10 cellular contexts compared by ENCODE assay signal in genomic region chr1:47023268-47024137, GRCh38. TPM values are rescaled to one million over a fixed set of nuclear protein-coding genes. Genes with fewer than 3 reads are reported as not detected.
DNase-seq lines count a peak whose midpoint lies in the region; ATAC-seq and TF ChIP-seq lines count a peak whose summit lies in the region.
"Had no signal": no experiment of that assay in that cellular context is flagged by ENCODE, and none has a peak within 500 bp of the region (broad histone marks: within the 10 kb centered on the region; RNA-seq: fewer than 3 reads in every experiment).

TSS of gene CYP4X1 (plus strand) at chr1:47023669. CDS start at chr1:47023818, 149 bp downstream.

- H3K36me3 Mint-ChIP-seq in nephron progenitor cell (ENCODE audit: low read depth) = no peaks in the 10 kb centered on the region
- H3K36me3 Mint-ChIP-seq in immature natural killer cell = no peaks in the 10 kb centered on the region

- DNase-seq in A172 (ENCODE audit: low spot score) (peak; percentile 11), NCI-H345 treated with DMSO at 0.1 percent for 48 hours (lab: John Stamatoyannopoulos, UW; ENCODE audit: unreplicated experiment) (peak; percentile 44), nephron progenitor cell (peak; percentile 56), NCI-H774 (lab: John Stamatoyannopoulos, UW) (no peak), immature natural killer cell (no peak)
- DNase-seq: foreskin melanocyte, KBM-7 had no signal

- no peak for TF ChIP-seq CTCF in nephron progenitor cell (IDR thresholded peaks at IDR 0.05)

- peak; percentile 65 for ATAC-seq in esophagus mucosa
- ATAC-seq in GM18498 (IDR thresholded peaks at IDR 0.05; ENCODE audit: unreplicated experiment) = no peak
- no peak for ATAC-seq in GM18909 (IDR thresholded peaks at IDR 0.05; ENCODE audit: poor library complexity, unreplicated experiment)

- H3K27ac Mint-ChIP-seq in nephron progenitor cell = no peak within 1 kb of the TSS
- H3K27ac Mint-ChIP-seq in immature natural killer cell = no peak within 1 kb of the TSS

- H3K4me1 Mint-ChIP-seq in nephron progenitor cell (peaks cover 14% of the 10 kb centered on the region), immature natural killer cell (no peaks in the 10 kb centered on the region)

- H3K27me3 Mint-ChIP-seq in nephron progenitor cell (ENCODE audit: low read depth, poor library complexity) (peaks cover 54% of the 10 kb centered on the region), immature natural killer cell (ENCODE audit: low read depth in 3 of 3) (peaks cover 2 to 12% (median 9%) of the 10 kb centered on the region in 3 donors)

- H3K9me3 Mint-ChIP-seq in nephron progenitor cell = peaks cover 4% of the 10 kb centered on the region
- peaks cover 0 to 3% (median 0%) of the 10 kb centered on the region in 6 donors for H3K9me3 Mint-ChIP-seq in immature natural killer cell

- H3K4me3 Mint-ChIP-seq in nephron progenitor cell (peak within 1 kb of the TSS; percentile 76), immature natural killer cell (no peak within 1 kb of the TSS)

RNA-seq across cellular contexts. Expression of gene CYP4X1, which starts in this region (rescaled TPM):
- total RNA-seq in A172 (2014; rRNA removed; shearing (Covaris generic)) = 0.29 and 0.98 TPM in 2 replicates
- 25.1 TPM for total RNA-seq in esophagus mucosa
- polyA plus RNA-seq in immature natural killer cell = not detected

Comparison
In these comparisons a context has a peak if more than half of its experiments do, and no peak if none do; other contexts are left out.
1. RNA of gene CYP4X1 (total RNA-seq): 25.1 TPM in esophagus mucosa (single experiment); 0.29 to 0.98 TPM in A172; every median in the first group is over 10 times any median in the second.
2. Peak in DNase-seq in A172; RNA of the gene not detected or under 1 TPM.
3. DNase-seq: peak in NCI-H345 treated with DMSO at 0.1 percent for 48 hours (single experiment) and nephron progenitor cell (single experiment); none in NCI-H774 (single experiment) and immature natural killer cell (0 of 3).